Comparison of ENCODE assay signal across 11 cellular contexts in genomic region chr15:81813215-81813614, GRCh38.
DNase-seq lines count a peak whose midpoint lies in the region; ATAC-seq, FAIRE-seq and TF ChIP-seq lines count a peak whose summit lies in the region.
"Had no signal": no experiment of that assay in that cellular context is flagged by ENCODE, and none has a peak within 500 bp of the region (broad histone marks: within the 10 kb centered on the region; RNA-seq: fewer than 3 reads in every experiment).

No MANE protein-coding gene starts in this region.

- TF ChIP-seq RAD21 in HepG2 (CRISPR knock-in tag; IDR thresholded peaks at IDR 0.05) = no peak

- H3K36me3 ChIP-seq in Loucy (ENCODE audit: insufficient read depth, low read length) (no peaks in the 10 kb centered on the region), HepG2 (replicated peaks in 1 of 2; ENCODE audit: control insufficient read depth in 1 of 2, insufficient read depth in 2 of 2, low read length in 2 of 2) (no peaks in the 10 kb centered on the region), PC-9 (ENCODE audit: low read depth) (no peaks in the 10 kb centered on the region), heart left ventricle (no peaks in the 10 kb centered on the region)
- H3K36me3 ChIP-seq: gastrocnemius medialis had no signal

- no peak overlapping the region for H3K4me3 Mint-ChIP-seq in activated naive CD8-positive, alpha-beta T cell treated with anti-CD3 and anti-CD28 coated beads, Interleukin-2, amount 50 U/mL, for 24 hours
- H3K4me3 Mint-ChIP-seq: naive B cell had no signal

- H2AFZ ChIP-seq in Loucy (ENCODE audit: low read length) (no peak overlapping the region), HepG2 (ENCODE audit: low read length) (no peak overlapping the region), PC-9 (no peak overlapping the region)

- H3K9me2 ChIP-seq in Loucy (replicated peaks; ENCODE audit: low read depth, low read length) (no peaks in the 10 kb centered on the region), PC-9 (ENCODE audit: insufficient read depth) (no peaks in the 10 kb centered on the region)

- in situ Hi-C loops in HepG2 (cut with HindIII; ENCODE audit: extremely low pct_ligation_motif_present, low pct_unique_long_range_greater_than_20kb) = no loop called here

- H3K4me3 ChIP-seq in Loucy (ENCODE audit: low read length, poor library complexity, severe bottlenecking) (no peak overlapping the region), HepG2 (replicated peaks in 1 of 3; ENCODE audit: insufficient read depth in 1 of 3, low read depth in 2 of 3, low read length in 3 of 3) (no peak overlapping the region), PC-9 (no peak overlapping the region), heart left ventricle (no peak overlapping the region)
- H3K4me3 ChIP-seq: gastrocnemius medialis had no signal

- H4K20me1 ChIP-seq in Loucy (ENCODE audit: insufficient read depth, low read length, poor library complexity, severe bottlenecking) (no peaks in the 10 kb centered on the region), HepG2 (ENCODE audit: insufficient read depth, low read length) (no peaks in the 10 kb centered on the region), PC-9 (ENCODE audit: insufficient read depth) (no peaks in the 10 kb centered on the region)

- no peaks in the 10 kb centered on the region for H3K9me3 ChIP-seq in Loucy (ENCODE audit: insufficient read depth, low read depth, low read length)
- H3K9me3 ChIP-seq in HepG2 (ENCODE audit: low read length) = no peaks in the 10 kb centered on the region
- no peaks in the 10 kb centered on the region for H3K9me3 ChIP-seq in PC-9 (ENCODE audit: insufficient read depth, low read depth)
- no peaks in the 10 kb centered on the region for H3K9me3 ChIP-seq in heart left ventricle
- H3K9me3 ChIP-seq: gastrocnemius medialis had no signal

- H3K27ac Mint-ChIP-seq in activated naive CD8-positive, alpha-beta T cell treated with anti-CD3 and anti-CD28 coated beads, Interleukin-2, amount 50 U/mL, for 24 hours = no peak overlapping the region
- H3K27ac Mint-ChIP-seq: naive B cell had no signal

- no TSS peak for BruUV-seq in HepG2 (replicated peaks; lab: Mats Ljungman, UMichigan)
- no TSS peak for BruUV-seq in PC-9 (replicated peaks; lab: Mats Ljungman, UMichigan)

- POLR2A ChIA-PET in HepG2 (lab: Yijun Ruan, JAX) (no interaction called here), PC-9 (lab: Charles Lee; ENCODE audit: unreplicated experiment) (no interaction called here)

- no peaks in the 10 kb centered on the region for H3K4me1 ChIP-seq in Loucy (ENCODE audit: insufficient read depth, low read length, poor library complexity, severe bottlenecking)
- no peaks in the 10 kb centered on the region for H3K4me1 ChIP-seq in HepG2 (ENCODE audit: insufficient read depth, low read length)
- H3K4me1 ChIP-seq in PC-9 (replicated peaks; ENCODE audit: insufficient read depth) = no peaks in the 10 kb centered on the region
- H3K4me1 ChIP-seq in heart left ventricle = peaks cover 0 to 11% (median 0%) of the 10 kb centered on the region in 12 donors

- H3K4me1 Mint-ChIP-seq in activated naive CD8-positive, alpha-beta T cell treated with anti-CD3 and anti-CD28 coated beads, Interleukin-2, amount 50 U/mL, for 24 hours = peaks cover 3% of the 10 kb centered on the region

- no peaks in the 10 kb centered on the region for H3K79me2 ChIP-seq in Loucy (ENCODE audit: insufficient read depth, low read length)
- H3K79me2 ChIP-seq in HepG2 (ENCODE audit: insufficient read depth, low read length) = no peaks in the 10 kb centered on the region
- no peaks in the 10 kb centered on the region for H3K79me2 ChIP-seq in PC-9 (ENCODE audit: low read depth)

- DNase-seq in EH (ENCODE audit: low read depth) (peak; percentile 15), HepG2 (ENCODE audit: low spot score) (no peak), PC-9 (no peak), H54 (ENCODE audit: insufficient read length, low spot score) (no peak), heart left ventricle (no peak)
- no peak for DNase-seq in activated naive CD8-positive, alpha-beta T cell treated with anti-CD3 and anti-CD28 coated beads, Interleukin-2, amount 50 U/mL, for 24 hours
- DNase-seq: gastrocnemius medialis, naive B cell had no signal

- H3K4me2 ChIP-seq in Loucy (ENCODE audit: low read depth, low read length, poor library complexity, severe bottlenecking) = no peak overlapping the region
- no peak overlapping the region for H3K4me2 ChIP-seq in HepG2 (ENCODE audit: low read depth, low read length)
- H3K4me2 ChIP-seq in PC-9 = no peak overlapping the region

- FAIRE-seq in HepG2 (lab: Jason Lieb, UNC) (no peak), H54 (lab: Jason Lieb, UNC) (no peak)
- FAIRE-seq: RCC 7860 had no signal

- H3K27ac ChIP-seq in HepG2 (ENCODE audit: extremely low read length, insufficient read depth, low read length) = no peak overlapping the region
- H3K27ac ChIP-seq in PC-9 = no peak overlapping the region
- no peak overlapping the region for H3K27ac ChIP-seq in heart left ventricle
- H3K27ac ChIP-seq: gastrocnemius medialis had no signal

- CTCF ChIA-PET in HepG2 (lab: Yijun Ruan, JAX; ENCODE audit: low intra/inter-chr PET ratio, low total read pairs) (no interaction called here), PC-9 (lab: Charles Lee) (no interaction called here)

- TF ChIP-seq EP300 in HepG2 (IDR thresholded peaks at IDR 0.05; ENCODE audit: low read depth in 2 of 2, low read length in 2 of 2) (no peak), HepG2 (CRISPR knock-in tag; IDR thresholded peaks at IDR 0.05; ENCODE audit: borderline replicate concordance) (no peak)

- H3K9me3 Mint-ChIP-seq in activated naive CD8-positive, alpha-beta T cell treated with anti-CD3 and anti-CD28 coated beads, Interleukin-2, amount 50 U/mL, for 24 hours = no peaks in the 10 kb centered on the region
- H3K9me3 Mint-ChIP-seq: naive B cell had no signal

- 0% methylated on average over 3 of the region's 3 CpGs for WGBS in HepG2 (ENCODE audit: low lambda C conversion rate)
- WGBS in heart left ventricle, 4 donors = 49 to 62% (median 57%) methylated on average over 3 of the region's 3 CpGs

- TF ChIP-seq POLR2A in HepG2 (IDR thresholded peaks at IDR 0.05; ENCODE audit: insufficient read depth in 1 of 2, low read depth in 2 of 2, low read length in 2 of 2) (no peak), H54 (IDR thresholded peaks at IDR 0.05; ENCODE audit: low read depth, low read length) (no peak), heart left ventricle (IDR thresholded peaks at IDR 0.05) (no peak)

- H3K27me3 ChIP-seq in Loucy (ENCODE audit: insufficient read depth, low read length, poor library complexity, severe bottlenecking) = no peaks in the 10 kb centered on the region
- H3K27me3 ChIP-seq in HepG2 (ENCODE audit: control insufficient read depth in 1 of 2, insufficient read depth in 2 of 2, low read length in 2 of 2) = no peaks in the 10 kb centered on the region; a peak in 1 of 5 replicates
- peaks cover 15% of the 10 kb centered on the region; the same call in 1 of the 2 replicates for H3K27me3 ChIP-seq in PC-9 (ENCODE audit: insufficient read depth, low read depth)
- no peaks in the 10 kb centered on the region for H3K27me3 ChIP-seq in heart left ventricle
- H3K27me3 ChIP-seq: gastrocnemius medialis had no signal

- intact Hi-C loops in HepG2 (cut with micrococcal nuclease; ENCODE audit: unreplicated experiment) (no loop called here), PC-9 (cut with micrococcal nuclease; ENCODE audit: unreplicated experiment) (no loop called here), heart left ventricle (cut with DNase I) (loop anchor here in 1 of 10 donors (10.0 kb wide), 2 partner anchors 232 to 328 kb away; partner anchors contain the start of gene MEX3B)

- H3F3A ChIP-seq in Loucy (ENCODE audit: low read depth) (no peaks in the 10 kb centered on the region), PC-9 (ENCODE audit: insufficient read depth, low read depth) (no peaks in the 10 kb centered on the region)

- ATAC-seq in SK-N-SH treated with all-trans-retinoic acid at 6 μM for 48 hours = peak; percentile 65
- ATAC-seq in HepG2 = peak; percentile 77
- no peak for ATAC-seq in activated naive CD8-positive, alpha-beta T cell treated with anti-CD3 and anti-CD28 coated beads, Interleukin-2, amount 50 U/mL, for 24 hours
- ATAC-seq in heart left ventricle = no peak
- ATAC-seq: gastrocnemius medialis had no signal

- no peaks in the 10 kb centered on the region for H3K27me3 Mint-ChIP-seq in activated naive CD8-positive, alpha-beta T cell treated with anti-CD3 and anti-CD28 coated beads, Interleukin-2, amount 50 U/mL, for 24 hours

- TF ChIP-seq CTCF in Loucy (conservative IDR thresholded peaks at IDR 0.05; ENCODE audit: low read length) (peak; percentile 35), HepG2 (CRISPR knock-in tag; IDR thresholded peaks at IDR 0.05) (peak; percentile 41), PC-9 (conservative IDR thresholded peaks at IDR 0.05) (no peak), heart left ventricle (IDR thresholded peaks at IDR 0.05) (peak in 4 of 12 donors; percentile 8 to 39 (median 20))

- H3K9ac ChIP-seq in Loucy (ENCODE audit: low read depth, low read length, poor library complexity, severe bottlenecking) = no peak overlapping the region
- no peak overlapping the region for H3K9ac ChIP-seq in HepG2 (ENCODE audit: insufficient read depth, low read depth, low read length)

- no peaks in the 10 kb centered on the region for H3K36me3 Mint-ChIP-seq in activated naive CD8-positive, alpha-beta T cell treated with anti-CD3 and anti-CD28 coated beads, Interleukin-2, amount 50 U/mL, for 24 hours (ENCODE audit: low read depth)
- H3K36me3 Mint-ChIP-seq: naive B cell had no signal

TF ChIP-seq in SK-N-SH treated with all-trans-retinoic acid at 6 μM for 48 hours, 23 proteins besides CTCF, POLR2A, EP300 and RAD21 (continues in another document):
- no peak for TF ChIP-seq ZNF70 (CRISPR knock-in tag; IDR thresholded peaks at IDR 0.05)

TF ChIP-seq in HepG2, 621 proteins besides CTCF, POLR2A, EP300 and RAD21:
- TF ChIP-seq STAG1 (CRISPR knock-in tag; IDR thresholded peaks at IDR 0.05) (peak; percentile 25; the same call in 1 of the 2 replicates), ZNF484 (CRISPR knock-in tag; IDR thresholded peaks at IDR 0.05; ENCODE audit: borderline replicate concordance, low read depth) (no peak)

Comparison
In these comparisons a context has a peak if more than half of its experiments do, and no peak if none do; other contexts are left out.
1. ATAC-seq: peak in SK-N-SH treated with all-trans-retinoic acid at 6 μM for 48 hours (single experiment) and HepG2 (single experiment); none in activated naive CD8-positive, alpha-beta T cell treated with anti-CD3 and anti-CD28 coated beads, Interleukin-2, amount 50 U/mL, for 24 hours (single experiment) and heart left ventricle (0 of 4).